Comparison of ENCODE assay signal across 8 cellular contexts in the genomic region with DNA sequence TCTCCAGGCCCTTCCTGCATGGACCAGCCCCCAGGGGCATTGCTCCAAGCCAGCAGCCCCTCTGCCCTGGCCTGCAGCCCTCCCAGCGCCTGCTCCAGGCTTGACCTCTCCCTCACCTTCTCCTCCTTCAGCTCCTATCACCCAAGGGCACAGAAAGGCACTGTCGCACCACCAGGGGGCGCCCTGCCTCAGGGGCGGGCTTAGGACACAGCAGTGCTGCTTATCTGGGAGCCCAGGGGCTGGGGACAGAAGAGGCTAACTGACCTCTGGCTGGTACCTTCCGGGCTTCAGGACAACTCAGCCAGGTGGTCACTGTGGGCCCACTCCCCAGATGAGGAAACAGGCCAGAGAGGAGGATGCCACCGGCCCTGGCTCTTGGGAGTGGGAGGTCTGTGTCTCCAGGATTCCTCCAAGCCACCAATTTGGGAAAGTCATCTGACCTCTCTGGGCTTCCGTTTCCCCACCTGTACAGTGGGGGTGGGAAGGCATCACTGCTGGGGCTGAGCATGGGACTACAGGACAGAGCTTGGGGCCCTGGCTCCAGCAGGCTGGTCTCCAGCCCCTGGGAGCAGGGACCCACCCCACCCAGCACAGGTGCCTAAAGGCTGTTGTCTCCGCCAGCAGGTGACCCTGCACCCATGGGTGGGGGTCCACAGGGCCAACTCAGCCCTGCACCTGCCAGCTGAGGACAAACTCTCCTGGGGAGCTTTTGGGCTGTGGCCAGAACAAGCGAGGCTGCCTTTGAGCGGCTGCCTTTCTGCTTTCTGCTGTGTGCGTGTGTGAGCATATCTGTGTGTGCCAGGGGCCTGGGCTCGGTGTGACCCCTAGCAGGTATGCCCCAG. TPM values are rescaled to one million over a fixed set of nuclear protein-coding genes. Genes with fewer than 3 reads are reported as not detected.
DNase-seq lines count a peak whose midpoint lies in the region; ATAC-seq and TF ChIP-seq lines count a peak whose summit lies in the region.

No MANE protein-coding gene starts in this region.

- DNase-seq in MM.1S, result peak; percentile 56
- DNase-seq in SJCRH30, result peak; percentile 84 to 92
- peak; percentile 74 for DNase-seq in activated effector memory CD4-positive, alpha-beta T cell treated with Interleukin-2 at 50 U/mL for 16 hours
- DNase-seq in fibroblast of the aortic adventitia (ENCODE audit: low read depth), result peak; percentile 74
- DNase-seq in stimulated activated naive CD8-positive, alpha-beta T cell treated with anti-CD3 and anti-CD28 coated beads, Interleukin-15, amount 100 ng/mL, for 72 hours, result peak; percentile 87

- H3K27ac ChIP-seq in MM.1S (ENCODE audit: low read length), result no peak overlapping the region
- no peak overlapping the region for H3K27ac ChIP-seq in SJCRH30
- no peak overlapping the region for H3K27ac ChIP-seq in neural cell (ENCODE audit: low read length)

- H4K20me1 ChIP-seq in MM.1S (ENCODE audit: insufficient read depth, low read length), result no peaks in the 10 kb centered on the region
- H4K20me1 ChIP-seq in neural cell (ENCODE audit: insufficient read depth), result no peaks in the 10 kb centered on the region

- no peak overlapping the region for H2AFZ ChIP-seq in MM.1S (ENCODE audit: low read length)
- no peak overlapping the region for H2AFZ ChIP-seq in neural cell (ENCODE audit: low read depth, low read length)

- H3K27me3 Mint-ChIP-seq in stimulated activated naive CD8-positive, alpha-beta T cell treated with anti-CD3 and anti-CD28 coated beads, Interleukin-15, amount 100 ng/mL, for 72 hours, result peaks cover 8% of the 10 kb centered on the region

- TF ChIP-seq RAD21 in neural cell (conservative IDR thresholded peaks at IDR 0.05), result peak; percentile 39

- peaks cover 60% of the 10 kb centered on the region for H3K4me1 Mint-ChIP-seq in stimulated activated naive CD8-positive, alpha-beta T cell treated with anti-CD3 and anti-CD28 coated beads, Interleukin-15, amount 100 ng/mL, for 72 hours

- H3K27me3 ChIP-seq in MM.1S (replicated peaks; ENCODE audit: insufficient read depth, low read length) (peaks cover 29% of the 10 kb centered on the region), SJCRH30 (no peaks in the 10 kb centered on the region), neural cell (ENCODE audit: insufficient read depth, low read depth, low read length) (peaks cover 59% of the 10 kb centered on the region)

- H3K79me2 ChIP-seq in MM.1S (ENCODE audit: low read length) (no peaks in the 10 kb centered on the region), neural cell (replicated peaks; ENCODE audit: insufficient read depth, low read length) (no peaks in the 10 kb centered on the region)

- H3K4me2 ChIP-seq in MM.1S (ENCODE audit: low read depth, low read length) (no peak overlapping the region), neural cell (ENCODE audit: low read length) (no peak overlapping the region)

- no peaks in the 10 kb centered on the region for H3K9me2 ChIP-seq in MM.1S (replicated peaks; ENCODE audit: insufficient read depth, low read length)
- no peaks in the 10 kb centered on the region for H3K9me2 ChIP-seq in neural cell (ENCODE audit: insufficient read depth, low read length)

- peak; percentile 32 for ATAC-seq in GM18520 (IDR thresholded peaks at IDR 0.05; ENCODE audit: unreplicated experiment)
- peak; percentile 49 for ATAC-seq in stimulated activated naive CD8-positive, alpha-beta T cell treated with anti-CD3 and anti-CD28 coated beads, Interleukin-15, amount 100 ng/mL, for 72 hours
- no peak for ATAC-seq in HG02588 (IDR thresholded peaks at IDR 0.05; ENCODE audit: unreplicated experiment)

- H3K9ac ChIP-seq in MM.1S (ENCODE audit: low read length) (no peak overlapping the region), neural cell (ENCODE audit: low read length) (no peak overlapping the region)

- peak; percentile 75 for TF ChIP-seq CTCF in MM.1S (IDR thresholded peaks at IDR 0.05; ENCODE audit: low read length)
- TF ChIP-seq CTCF in fibroblast of the aortic adventitia (IDR thresholded peaks at IDR 0.05; ENCODE audit: insufficient read depth, low read length), result peak; percentile 96
- peak; percentile 66 for TF ChIP-seq CTCF in neural cell (IDR thresholded peaks at IDR 0.05; ENCODE audit: poor library complexity, severe bottlenecking)

- H3F3A ChIP-seq in MM.1S (ENCODE audit: insufficient read depth, low read length) (no peaks in the 10 kb centered on the region), neural cell (ENCODE audit: insufficient read depth, low read length, poor library complexity, severe bottlenecking) (no peaks in the 10 kb centered on the region)

- H3K4me3 Mint-ChIP-seq in stimulated activated naive CD8-positive, alpha-beta T cell treated with anti-CD3 and anti-CD28 coated beads, Interleukin-15, amount 100 ng/mL, for 72 hours, result no peak overlapping the region

- H3K36me3 ChIP-seq in MM.1S (replicated peaks; ENCODE audit: insufficient read depth, low read length), result no peaks in the 10 kb centered on the region
- H3K36me3 ChIP-seq in SJCRH30, result no peaks in the 10 kb centered on the region
- H3K36me3 ChIP-seq in neural cell (ENCODE audit: insufficient read depth, low read length), result no peaks in the 10 kb centered on the region

- H3K4me3 ChIP-seq in MM.1S (ENCODE audit: low read length) (no peak overlapping the region), SJCRH30 (no peak overlapping the region), fibroblast of the aortic adventitia (ENCODE audit: low read depth, low read length) (no peak overlapping the region), neural cell (ENCODE audit: low read length) (no peak overlapping the region)

- no peak for TF ChIP-seq EP300 in neural cell (conservative IDR thresholded peaks at IDR 0.05; ENCODE audit: poor library complexity, severe bottlenecking)

- no peaks in the 10 kb centered on the region for H3K9me3 Mint-ChIP-seq in stimulated activated naive CD8-positive, alpha-beta T cell treated with anti-CD3 and anti-CD28 coated beads, Interleukin-15, amount 100 ng/mL, for 72 hours

- no peaks in the 10 kb centered on the region for H3K9me3 ChIP-seq in MM.1S (replicated peaks; ENCODE audit: insufficient read depth, low read length)
- H3K9me3 ChIP-seq in SJCRH30 (replicated peaks), result no peaks in the 10 kb centered on the region
- no peaks in the 10 kb centered on the region for H3K9me3 ChIP-seq in neural cell (ENCODE audit: low read length)

- no peak overlapping the region for H3K27ac Mint-ChIP-seq in stimulated activated naive CD8-positive, alpha-beta T cell treated with anti-CD3 and anti-CD28 coated beads, Interleukin-15, amount 100 ng/mL, for 72 hours

- H3K4me1 ChIP-seq in MM.1S (ENCODE audit: low read length) (no peaks in the 10 kb centered on the region), SJCRH30 (peaks cover 11% of the 10 kb centered on the region; the same call in 1 of the 2 replicates)

TF ChIP-seq in neural cell, 6 proteins besides CTCF, POLR2A, EP300 and RAD21:
- no peak for TF ChIP-seq MXI1 (conservative IDR thresholded peaks at IDR 0.05; ENCODE audit: poor library complexity, severe bottlenecking)
- no peak for TF ChIP-seq EZH2 (IDR thresholded peaks at IDR 0.05; ENCODE audit: borderline replicate concordance, insufficient read depth, low read length, poor library complexity, severe bottlenecking)
- peak; percentile 62 for TF ChIP-seq SMC3 (conservative IDR thresholded peaks at IDR 0.05; ENCODE audit: poor library complexity)
- no peak for TF ChIP-seq POLR2AphosphoS5 (IDR thresholded peaks at IDR 0.05)
- TF ChIP-seq TAF1 (IDR thresholded peaks at IDR 0.05; ENCODE audit: low read depth), result no peak
- TF ChIP-seq REST (IDR thresholded peaks at IDR 0.05; ENCODE audit: borderline replicate concordance), result no peak

RNA-seq across cellular contexts. Expression of gene GPR132, which starts 25.5 kb away (rescaled TPM):
- total RNA-seq in SJCRH30 (2014; rRNA removed; shearing (Covaris generic)), result 0.40 and 0.63 TPM in 2 replicates
- total RNA-seq in fibroblast of the aortic adventitia (ENCODE audit: low replicate concordance), result 0.09 and 0.16 TPM in 2 replicates
- polyA plus RNA-seq in neural cell, result not detected in 2 replicates
- polyA minus RNA-seq in neural cell, result not detected in 2 replicates
